Comparison of ENCODE assay signal across 8 cellular contexts in genomic region chr20:38221041-38221589, GRCh38. TPM values are rescaled to one million over a fixed set of nuclear protein-coding genes. Genes with fewer than 3 reads are reported as not detected.
DNase-seq lines count a peak whose midpoint lies in the region; ATAC-seq and TF ChIP-seq lines count a peak whose summit lies in the region.

No MANE protein-coding gene starts in this region.

- no peak overlapping the region for H3K27ac Mint-ChIP-seq in activated CD4-positive, alpha-beta T cell treated with anti-CD3 and anti-CD28 coated beads, Interleukin-2, amount 10 ng/mL, durations not matched to agents 7 days and 5 days

- H3K27ac ChIP-seq in coronary artery: peak overlapping the region in 1 of 2 donors; percentile 17

- CTCF ChIA-PET in activated CD4-positive, alpha-beta T cell treated with anti-CD3 and anti-CD28 coated beads, Interleukin-2, amount 10 ng/mL, durations not matched to agents 7 days and 5 days (lab: Charles Lee): interaction anchor here (0.6 to 3.4 kb wide), 23 partner anchors 9 to 680 kb away, joined by 3 to 14 read pairs (median 3); partner anchors contain the start of gene TGM2

- no peak for TF ChIP-seq POLR2A in lower leg skin (IDR thresholded peaks at IDR 0.05)

- intact Hi-C loops in lower leg skin (cut with DNase I; ENCODE audit: low total_unique reads): loop anchor here (5.0 to 10.0 kb wide), 2 partner anchors 94 to 164 kb away; no protein-coding TSS in a partner anchor

- DNase-seq in activated gamma-delta T cell treated with Interleukin-2 at 50 U/mL for 16 hours (peak; percentile 63), activated gamma-delta T cell (lab: John Stamatoyannopoulos, UW) (no peak), NCI-H2171 treated with DMSO at 0.1 percent for 48 hours (lab: John Stamatoyannopoulos, UW) (peak; percentile 70), coronary artery (ENCODE audit: low spot score) (no peak), lower leg skin (ENCODE audit: low spot score in 2 of 2) (peak; percentile 32 to 90)
- DNase-seq in activated CD4-positive, alpha-beta T cell treated with anti-CD3 and anti-CD28 coated beads, Interleukin-2, amount 10 ng/mL, durations not matched to agents 7 days and 5 days: peak; percentile 73
- peak; percentile 19 for DNase-seq in stimulated activated CD8-positive, alpha-beta memory T cell treated with anti-CD3 and anti-CD28 coated beads, Interleukin-12 subunit alpha, Interleukin-12 subunit beta, amount 100 ng/mL, for 24 hours (ENCODE audit: extremely low read depth)

- peaks cover 3% of the 10 kb centered on the region for H3K4me1 Mint-ChIP-seq in activated CD4-positive, alpha-beta T cell treated with anti-CD3 and anti-CD28 coated beads, Interleukin-2, amount 10 ng/mL, durations not matched to agents 7 days and 5 days

- H3K9me3 Mint-ChIP-seq in activated CD4-positive, alpha-beta T cell treated with anti-CD3 and anti-CD28 coated beads, Interleukin-2, amount 10 ng/mL, durations not matched to agents 7 days and 5 days: no peaks in the 10 kb centered on the region

- TF ChIP-seq CTCF in coronary artery (IDR thresholded peaks at IDR 0.05): peak; percentile 85
- TF ChIP-seq CTCF in lower leg skin (IDR thresholded peaks at IDR 0.05): peak in 1 of 3 donors; percentile 81

- no peak overlapping the region for H3K4me3 Mint-ChIP-seq in activated CD4-positive, alpha-beta T cell treated with anti-CD3 and anti-CD28 coated beads, Interleukin-2, amount 10 ng/mL, durations not matched to agents 7 days and 5 days

- 11 to 15% methylated on average over 12 of the region's 12 CpGs for WGBS in lower leg skin, 2 donors

- POLR2A ChIA-PET in activated CD4-positive, alpha-beta T cell treated with anti-CD3 and anti-CD28 coated beads, Interleukin-2, amount 10 ng/mL, durations not matched to agents 7 days and 5 days (lab: Charles Lee): interaction anchor here (0.6 kb wide), 1 partner anchor 1207 kb away, joined by 3 read pairs; no protein-coding TSS in a partner anchor

- no peak for ATAC-seq in GM19035 (IDR thresholded peaks at IDR 0.05; ENCODE audit: unreplicated experiment)

- peaks cover 2% of the 10 kb centered on the region for H3K27me3 Mint-ChIP-seq in activated CD4-positive, alpha-beta T cell treated with anti-CD3 and anti-CD28 coated beads, Interleukin-2, amount 10 ng/mL, durations not matched to agents 7 days and 5 days

- no peaks in the 10 kb centered on the region for H3K36me3 Mint-ChIP-seq in activated CD4-positive, alpha-beta T cell treated with anti-CD3 and anti-CD28 coated beads, Interleukin-2, amount 10 ng/mL, durations not matched to agents 7 days and 5 days (ENCODE audit: low read depth)

- H3K4me3 ChIP-seq in coronary artery: no peak overlapping the region
- H3K4me3 ChIP-seq in lower leg skin (ENCODE audit: low read depth, poor library complexity, severe bottlenecking): no peak overlapping the region

RNA-seq across cellular contexts. Expression of gene KIAA1755, which starts 39.4 kb away (rescaled TPM):
- total RNA-seq in activated CD4-positive, alpha-beta T cell treated with anti-CD3 and anti-CD28 coated beads, Interleukin-2, amount 10 ng/mL, durations not matched to agents 7 days and 5 days: not detected
- under 1 TPM in 3 of 4 donors, not detected in 1; 0.17 to 0.88 (median 0.46) TPM for total RNA-seq in lower leg skin

RNA-seq across cellular contexts. Expression of gene TGM2, which starts 56.0 kb away (rescaled TPM):
- under 1 TPM; 0.07 to 0.21 TPM for total RNA-seq in activated CD4-positive, alpha-beta T cell treated with anti-CD3 and anti-CD28 coated beads, Interleukin-2, amount 10 ng/mL, durations not matched to agents 7 days and 5 days
- total RNA-seq in lower leg skin: 1 to 10 TPM; 3.7 to 6.2 (median 4.6) TPM

Comparison
In these comparisons a context has a peak if more than half of its experiments do, and no peak if none do; other contexts are left out.
1. DNase-seq: peak in activated gamma-delta T cell treated with Interleukin-2 at 50 U/mL for 16 hours (single experiment), NCI-H2171 treated with DMSO at 0.1 percent for 48 hours (single experiment), activated CD4-positive, alpha-beta T cell treated with anti-CD3 and anti-CD28 coated beads, Interleukin-2, amount 10 ng/mL, durations not matched to agents 7 days and 5 days (single experiment), lower leg skin (2 of 2) and stimulated activated CD8-positive, alpha-beta memory T cell treated with anti-CD3 and anti-CD28 coated beads, Interleukin-12 subunit alpha, Interleukin-12 subunit beta, amount 100 ng/mL, for 24 hours (single experiment); none in activated gamma-delta T cell (single experiment) and coronary artery (single experiment).